Comparison of ENCODE assay signal across 28 cellular contexts in genomic region chr6:76448109-76448508, GRCh38.
DNase-seq lines count a peak whose midpoint lies in the region; FAIRE-seq and TF ChIP-seq lines count a peak whose summit lies in the region.
"Had no signal": no experiment of that assay in that cellular context is flagged by ENCODE, and none has a peak within 500 bp of the region (broad histone marks: within the 10 kb centered on the region; RNA-seq: fewer than 3 reads in every experiment).

No MANE protein-coding gene starts in this region.

- no peak overlapping the region for H2BK20ac ChIP-seq in H1 (ENCODE audit: low read length)

- no peaks in the 10 kb centered on the region for H3K23me2 ChIP-seq in H1 (ENCODE audit: low read depth, low read length)

- no peak for TF ChIP-seq RAD21 in H1 (IDR thresholded peaks at IDR 0.05 in 1 of 2, conservative IDR thresholded peaks at IDR 0.05 in 1 of 2; ENCODE audit: low read depth in 2 of 2, low read length in 2 of 2)

- H3K27me3 ChIP-seq in H7 (ENCODE audit: control insufficient read depth, insufficient read depth, low read length): no peaks in the 10 kb centered on the region
- H3K27me3 ChIP-seq in OCI-LY3 (ENCODE audit: low read depth, low read length): no peaks in the 10 kb centered on the region
- H3K27me3 ChIP-seq in H1 (replicated peaks in 1 of 4; ENCODE audit: control insufficient read depth in 3 of 4, extremely low read depth in 1 of 4, insufficient read depth in 3 of 4, low read length in 3 of 4): no peaks in the 10 kb centered on the region
- H3K27me3 ChIP-seq in tibial artery: no peaks in the 10 kb centered on the region
- H3K27me3 ChIP-seq: BE2C, BLaER1 had no signal

- H3K4me2 ChIP-seq in OCI-LY3 (ENCODE audit: low read length): no peak overlapping the region
- H3K4me2 ChIP-seq in H1 (ENCODE audit: insufficient read depth in 1 of 2, low read depth in 2 of 2, low read length in 2 of 2): 0 out of 4 replicates have a peak overlapping the region, but pooled peaks of 1 of the 2 experiments have one; percentile 3
- H3K4me2 ChIP-seq: BLaER1 had no signal

- in situ Hi-C loops in KBM-7 (cut with MboI; ENCODE audit: low pct_unique_long_range_greater_than_20kb, low sequenced_read_pairs): no loop called here

- H2AFZ ChIP-seq in OCI-LY3 (ENCODE audit: low read depth, low read length) (0 out of 2 replicates have a peak overlapping the region, but pooled peaks have one; percentile 31), H1 (ENCODE audit: low read length) (0 out of 2 replicates have a peak overlapping the region, but pooled peaks have one; percentile 61)

- H2BK12ac ChIP-seq in H1 (ENCODE audit: low read depth, low read length): no peak overlapping the region

- no peak for TF ChIP-seq POLR2A in H1 (IDR thresholded peaks at IDR 0.05; ENCODE audit: control extremely low read depth in 1 of 2, low read depth in 2 of 2, low read length in 2 of 2)

- H3K79me2 ChIP-seq in OCI-LY3 (ENCODE audit: low read length) (no peaks in the 10 kb centered on the region), H1 (ENCODE audit: control insufficient read depth in 1 of 2, insufficient read depth in 2 of 2, low read length in 2 of 2) (no peaks in the 10 kb centered on the region)

- no peaks in the 10 kb centered on the region for H3K36me3 ChIP-seq in H7 (replicated peaks; ENCODE audit: control insufficient read depth, insufficient read depth, low read length)
- H3K36me3 ChIP-seq in OCI-LY3 (replicated peaks; ENCODE audit: low read depth, low read length): peaks cover 8% of the 10 kb centered on the region
- H3K36me3 ChIP-seq in H1 (ENCODE audit: control insufficient read depth in 2 of 4, insufficient read depth in 4 of 4, low read length in 3 of 4): no peaks in the 10 kb centered on the region
- H3K36me3 ChIP-seq in tibial artery: no peaks in the 10 kb centered on the region
- H3K36me3 ChIP-seq: BE2C, BLaER1 had no signal

- H2BK15ac ChIP-seq in H1 (ENCODE audit: low read length): no peak overlapping the region

- H3K23ac ChIP-seq in H1 (ENCODE audit: insufficient read length): no peak overlapping the region

- FAIRE-seq in H1 (lab: Jason Lieb, UNC) (no peak), frontal cortex (lab: Jason Lieb, UNC) (no peak)
- FAIRE-seq: A204.1, GM12878, GM12892, GM18507, GM19239 had no signal

- no peak overlapping the region for H3K9ac ChIP-seq in OCI-LY3 (ENCODE audit: low read length)
- no peak overlapping the region for H3K9ac ChIP-seq in H1 (replicated peaks in 1 of 4; ENCODE audit: extremely low read depth in 1 of 4, low read depth in 3 of 4, low read length in 3 of 4)
- H3K9ac ChIP-seq: BLaER1 had no signal

- H3K14ac ChIP-seq in H1 (ENCODE audit: insufficient read length): no peak overlapping the region

- DNase-seq in H7 (peak; percentile 23), H1 (ENCODE audit: low read depth in 1 of 2, low spot score in 2 of 2) (no peak), SW480 (ENCODE audit: low spot score) (no peak), tibial artery (no peak), frontal cortex (ENCODE audit: low spot score in 2 of 2) (no peak), KBM-7 (no peak)
- DNase-seq: 8988T; ACHN; BE2C; C1 segment of cervical spinal cord; CD4-positive, alpha-beta memory T cell; CD4-positive, CD25-positive, alpha-beta regulatory T cell; CD8-positive, alpha-beta memory T cell; COR-L47; DMS 273 treated with DMSO at 0.1 percent for 48 hours; DMS153; DMS53; DMS79; DND-41; EL; GDM1 had no signal

- H3K79me1 ChIP-seq in H1 (ENCODE audit: low read depth, low read length): no peaks in the 10 kb centered on the region

- no peak overlapping the region for H2BK5ac ChIP-seq in H1 (ENCODE audit: low read depth, low read length)

- TF ChIP-seq CTCF in OCI-LY3 (IDR thresholded peaks at IDR 0.05; ENCODE audit: low read depth, low read length) (no peak), H1 (IDR thresholded peaks at IDR 0.05; ENCODE audit: control extremely low read depth in 1 of 3, insufficient read depth in 1 of 3, low read depth in 1 of 3, low read length in 3 of 3) (no peak), tibial artery (IDR thresholded peaks at IDR 0.05) (no peak)

- H4K8ac ChIP-seq in H1 (ENCODE audit: extremely low read depth, insufficient read depth, low read length): no peak overlapping the region

- intact Hi-C loops in tibial artery (cut with DNase I; ENCODE audit: low total_unique reads): no loop called here

- no peak overlapping the region for H4K91ac ChIP-seq in H1 (replicated peaks; ENCODE audit: insufficient read length, low read length)

- H4K20me1 ChIP-seq in OCI-LY3 (ENCODE audit: insufficient read depth, low read length) (no peaks in the 10 kb centered on the region), H1 (replicated peaks in 1 of 2; ENCODE audit: control insufficient read depth in 1 of 2, insufficient read depth in 2 of 2, low read length in 2 of 2) (no peaks in the 10 kb centered on the region)
- H4K20me1 ChIP-seq: BLaER1 had no signal

- CTCF ChIA-PET in H1 (lab: Charles Lee; ENCODE audit: partially characterized antibody): interaction anchor here (0.6 kb wide), 1 partner anchor 50 kb away, joined by 3 read pairs; no protein-coding TSS in a partner anchor

- H3K18ac ChIP-seq in H1 (ENCODE audit: extremely low read depth, low read length): no peak overlapping the region

- no peak overlapping the region for H3K27ac ChIP-seq in OCI-LY3 (ENCODE audit: low read length)
- no peak overlapping the region for H3K27ac ChIP-seq in H1 (ENCODE audit: low read depth, low read length)
- H3K27ac ChIP-seq in tibial artery: no peak overlapping the region
- H3K27ac ChIP-seq: BLaER1 had no signal

- H2BK120ac ChIP-seq in H1 (replicated peaks; ENCODE audit: low read depth, low read length): no peak overlapping the region

- H3K4me3 ChIP-seq in H7 (ENCODE audit: insufficient read depth, low read depth, low read length) (no peak overlapping the region), OCI-LY3 (ENCODE audit: low read length) (no peak overlapping the region), H1 (ENCODE audit: extremely low read depth in 1 of 4, insufficient read depth in 2 of 4, low read depth in 3 of 4, low read length in 4 of 4) (no peak overlapping the region), tibial artery (no peak overlapping the region)
- H3K4me3 ChIP-seq: BLaER1, GM12878 had no signal

- H3K4me1 ChIP-seq in OCI-LY3 (ENCODE audit: low read length) (no peaks in the 10 kb centered on the region), H1 (replicated peaks in 1 of 4; ENCODE audit: control insufficient read depth in 3 of 4, insufficient read depth in 4 of 4, low read length in 3 of 4) (peaks cover 0 to 3% (median under 1%) of the 10 kb centered on the region in 4 experiments; a peak in 1 of 7 replicates), tibial artery (no peaks in the 10 kb centered on the region)
- H3K4me1 ChIP-seq: BE2C, BLaER1 had no signal

- no peak overlapping the region for H2AK5ac ChIP-seq in H1 (ENCODE audit: low read depth, low read length)

- no peak overlapping the region for H4K5ac ChIP-seq in H1 (ENCODE audit: insufficient read length, low read depth, low read length)

- TF ChIP-seq EP300 in H1 (IDR thresholded peaks at IDR 0.05; ENCODE audit: borderline replicate concordance in 1 of 2, low read depth in 2 of 2, low read length in 2 of 2): no peak

- no peaks in the 10 kb centered on the region; the same call in 1 of the 2 replicates for H3K9me3 ChIP-seq in OCI-LY3 (ENCODE audit: insufficient read depth, low read length)
- 0 out of 4 replicates have a peak, but pooled peaks cover 0 to 3% of the 10 kb centered on the region in 2 experiments for H3K9me3 ChIP-seq in H1 (ENCODE audit: insufficient read depth in 2 of 2, low read depth in 1 of 2, low read length in 1 of 2)
- H3K9me3 ChIP-seq in tibial artery: no peaks in the 10 kb centered on the region
- H3K9me3 ChIP-seq: BE2C, BLaER1 had no signal

- POLR2A ChIA-PET in H1 (lab: Charles Lee; ENCODE audit: partially characterized antibody): no interaction called here

- no peak overlapping the region for H3K56ac ChIP-seq in H1 (replicated peaks; ENCODE audit: insufficient read length, low read depth, low read length)

- no peak overlapping the region for H3K4ac ChIP-seq in H1 (replicated peaks; ENCODE audit: insufficient read length, low read depth, low read length)

- WGBS in H1 (ENCODE audit: extremely low coverage in 1 of 2, insufficient coverage in 1 of 2, insufficient read length in 1 of 2, insufficient replicate concordance in 2 of 2, low coverage in 1 of 2, low lambda C conversion rate in 2 of 2, missing lambda C conversion rate in 1 of 2), 2 experiments: 60% methylated on average over 1 of the region's 1 CpG; no CpG with 5 or more reads in 1 of the 2 experiments

TF ChIP-seq in H1, 55 proteins besides CTCF, POLR2A, EP300 and RAD21:
- TF ChIP-seq ASH2L (IDR thresholded peaks at IDR 0.05; ENCODE audit: low read length): no peak
- TF ChIP-seq MAFK (IDR thresholded peaks at IDR 0.05; ENCODE audit: low read depth, low read length): no peak
- TF ChIP-seq SP4 (IDR thresholded peaks at IDR 0.05; ENCODE audit: low read length): no peak
- TF ChIP-seq RNF2 (IDR thresholded peaks at IDR 0.05; ENCODE audit: borderline replicate concordance, low read depth, low read length, missing control alignments, poor library complexity, severe bottlenecking): no peak
- no peak for TF ChIP-seq GABPA (IDR thresholded peaks at IDR 0.05; ENCODE audit: borderline replicate concordance, insufficient read depth, low read length)
- no peak for TF ChIP-seq SP2 (IDR thresholded peaks at IDR 0.05; ENCODE audit: low read length)
- TF ChIP-seq BACH1 (IDR thresholded peaks at IDR 0.05; ENCODE audit: low read length): no peak
